10 cellular contexts compared by ENCODE assay signal in the genomic region with DNA sequence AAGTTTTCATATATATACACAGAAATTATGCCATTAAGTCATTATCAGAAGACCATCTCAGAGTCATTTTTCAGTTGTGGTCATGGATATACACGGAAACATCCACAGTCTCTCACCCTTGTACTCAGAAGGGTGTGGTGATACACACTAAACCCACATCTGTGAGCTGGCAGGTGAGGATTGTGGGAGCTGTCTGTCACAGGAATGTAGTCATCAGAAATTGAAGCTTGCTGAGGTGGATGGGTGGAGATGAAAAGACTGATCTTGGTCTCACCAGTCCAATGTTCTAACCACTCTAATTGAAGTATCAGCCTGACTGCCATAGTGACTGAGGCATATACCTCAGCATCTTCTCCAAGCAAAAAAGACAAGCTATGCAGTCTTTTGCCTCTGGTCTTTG.
DNase-seq lines count a peak whose midpoint lies in the region; ATAC-seq and TF ChIP-seq lines count a peak whose summit lies in the region.
"Had no signal": no experiment of that assay in that cellular context is flagged by ENCODE, and none has a peak within 500 bp of the region (broad histone marks: within the 10 kb centered on the region; RNA-seq: fewer than 3 reads in every experiment).

No MANE protein-coding gene starts in this region.

- intact Hi-C loops in naive thymus-derived CD4-positive, alpha-beta T cell (cut with micrococcal nuclease) = loop anchor here (5.0 to 10.0 kb wide), 2 partner anchors 40 to 283 kb away; no protein-coding TSS in a partner anchor

- no peaks in the 10 kb centered on the region for H3K9me3 Mint-ChIP-seq in activated T-helper 17 cell treated with anti-CD3 and anti-CD28 coated beads, Interleukin-2, amount 50 U/mL, for 72 hours
- H3K9me3 Mint-ChIP-seq in naive thymus-derived CD4-positive, alpha-beta T cell = peaks cover 0 to 6% (median 0%) of the 10 kb centered on the region in 11 donors

- H3K27ac Mint-ChIP-seq in activated T-helper 17 cell treated with anti-CD3 and anti-CD28 coated beads, Interleukin-2, amount 50 U/mL, for 72 hours = peak overlapping the region; percentile 67
- peak overlapping the region in 5 of 9 donors; percentile 7 to 60 (median 16) for H3K27ac Mint-ChIP-seq in naive thymus-derived CD4-positive, alpha-beta T cell

- no peak for TF ChIP-seq CTCF in coronary artery (IDR thresholded peaks at IDR 0.05)

- no peaks in the 10 kb centered on the region for H3K27me3 Mint-ChIP-seq in activated T-helper 17 cell treated with anti-CD3 and anti-CD28 coated beads, Interleukin-2, amount 50 U/mL, for 72 hours
- no peaks in the 10 kb centered on the region for H3K27me3 Mint-ChIP-seq in naive thymus-derived CD4-positive, alpha-beta T cell

- CTCF ChIA-PET in naive thymus-derived CD4-positive, alpha-beta T cell (lab: Charles Lee) = no interaction called here

- peaks cover 0 to 3% (median 0%) of the 10 kb centered on the region in 3 experiments for H3K36me3 ChIP-seq in naive thymus-derived CD4-positive, alpha-beta T cell (ENCODE audit: control insufficient read depth in 2 of 3, insufficient read depth in 3 of 3, low read length in 3 of 3)
- H3K36me3 ChIP-seq: ovary had no signal

- no peak overlapping the region for H3K27ac ChIP-seq in naive thymus-derived CD4-positive, alpha-beta T cell (ENCODE audit: low read depth, low read length)
- H3K27ac ChIP-seq in coronary artery = no peak overlapping the region
- H3K27ac ChIP-seq: ovary had no signal

- no peak overlapping the region for H3K4me3 Mint-ChIP-seq in activated T-helper 17 cell treated with anti-CD3 and anti-CD28 coated beads, Interleukin-2, amount 50 U/mL, for 72 hours
- peak overlapping the region in 3 of 10 donors; percentile 26 to 31 (median 26) for H3K4me3 Mint-ChIP-seq in naive thymus-derived CD4-positive, alpha-beta T cell

- no peaks in the 10 kb centered on the region for H3K27me3 ChIP-seq in naive thymus-derived CD4-positive, alpha-beta T cell (ENCODE audit: control insufficient read depth in 2 of 2, insufficient read depth in 2 of 2, low read length in 2 of 2)
- H3K27me3 ChIP-seq: ovary had no signal

- peaks cover 5 to 9% of the 10 kb centered on the region in 2 donors for H3K4me1 ChIP-seq in naive thymus-derived CD4-positive, alpha-beta T cell (ENCODE audit: control insufficient read depth in 2 of 2, insufficient read depth in 2 of 2, low read length in 2 of 2)

- no peak overlapping the region for H3K4me3 ChIP-seq in naive thymus-derived CD4-positive, alpha-beta T cell (ENCODE audit: low read length)
- no peak overlapping the region for H3K4me3 ChIP-seq in coronary artery
- H3K4me3 ChIP-seq: ovary had no signal

- H3K36me3 Mint-ChIP-seq in activated T-helper 17 cell treated with anti-CD3 and anti-CD28 coated beads, Interleukin-2, amount 50 U/mL, for 72 hours (ENCODE audit: low read depth) = peaks cover 5% of the 10 kb centered on the region
- peaks cover 9 to 60% (median 29%) of the 10 kb centered on the region in 5 donors for H3K36me3 Mint-ChIP-seq in naive thymus-derived CD4-positive, alpha-beta T cell

- ATAC-seq in activated T-helper 17 cell treated with anti-CD3 and anti-CD28 coated beads, Interleukin-2, amount 50 U/mL, for 72 hours (replicated peaks) = peak; percentile 99
- ATAC-seq in naive thymus-derived CD4-positive, alpha-beta T cell = peak; percentile 80
- no peak for ATAC-seq in HG03139 (IDR thresholded peaks at IDR 0.05; ENCODE audit: unreplicated experiment)
- ATAC-seq in GM18502 (IDR thresholded peaks at IDR 0.05; ENCODE audit: poor library complexity, unreplicated experiment) = no peak
- no peak for ATAC-seq in GM19395 (IDR thresholded peaks at IDR 0.05; ENCODE audit: unreplicated experiment)

- H3K4me1 Mint-ChIP-seq in activated T-helper 17 cell treated with anti-CD3 and anti-CD28 coated beads, Interleukin-2, amount 50 U/mL, for 72 hours = peaks cover 15% of the 10 kb centered on the region
- H3K4me1 Mint-ChIP-seq in naive thymus-derived CD4-positive, alpha-beta T cell = peaks cover 23 to 36% (median 31%) of the 10 kb centered on the region in 7 donors

- no peaks in the 10 kb centered on the region for H3K9me3 ChIP-seq in naive thymus-derived CD4-positive, alpha-beta T cell (ENCODE audit: control insufficient read depth in 2 of 3, low read length in 3 of 3)
- H3K9me3 ChIP-seq: ovary had no signal

- POLR2A ChIA-PET in naive thymus-derived CD4-positive, alpha-beta T cell (lab: Charles Lee) = no interaction called here

- DNase-seq in activated naive CD4-positive, alpha-beta T cell treated with Interleukin-2 at 50 U/mL for 16 hours = peak; percentile 52
- no peak for DNase-seq in activated naive CD4-positive, alpha-beta T cell (lab: John Stamatoyannopoulos, UW)
- DNase-seq in naive thymus-derived CD4-positive, alpha-beta T cell = peak in 6 of 9 donors; percentile 12 to 35 (median 26)
- DNase-seq in coronary artery (ENCODE audit: low spot score) = no peak
- DNase-seq: NCI-H1417, ovary had no signal

Comparison
In these comparisons a context has a peak if more than half of its experiments do, and no peak if none do; other contexts are left out.
1. DNase-seq: peak in activated naive CD4-positive, alpha-beta T cell treated with Interleukin-2 at 50 U/mL for 16 hours (single experiment) and naive thymus-derived CD4-positive, alpha-beta T cell (6 of 9); none in activated naive CD4-positive, alpha-beta T cell (0 of 4) and coronary artery (single experiment).
2. ATAC-seq: peak in activated T-helper 17 cell treated with anti-CD3 and anti-CD28 coated beads, Interleukin-2, amount 50 U/mL, for 72 hours (single experiment) and naive thymus-derived CD4-positive, alpha-beta T cell (single experiment); none in HG03139 (single experiment), GM18502 (single experiment) and GM19395 (single experiment).